Comparison of ENCODE assay signal across 1 cellular context in the genomic region with DNA sequence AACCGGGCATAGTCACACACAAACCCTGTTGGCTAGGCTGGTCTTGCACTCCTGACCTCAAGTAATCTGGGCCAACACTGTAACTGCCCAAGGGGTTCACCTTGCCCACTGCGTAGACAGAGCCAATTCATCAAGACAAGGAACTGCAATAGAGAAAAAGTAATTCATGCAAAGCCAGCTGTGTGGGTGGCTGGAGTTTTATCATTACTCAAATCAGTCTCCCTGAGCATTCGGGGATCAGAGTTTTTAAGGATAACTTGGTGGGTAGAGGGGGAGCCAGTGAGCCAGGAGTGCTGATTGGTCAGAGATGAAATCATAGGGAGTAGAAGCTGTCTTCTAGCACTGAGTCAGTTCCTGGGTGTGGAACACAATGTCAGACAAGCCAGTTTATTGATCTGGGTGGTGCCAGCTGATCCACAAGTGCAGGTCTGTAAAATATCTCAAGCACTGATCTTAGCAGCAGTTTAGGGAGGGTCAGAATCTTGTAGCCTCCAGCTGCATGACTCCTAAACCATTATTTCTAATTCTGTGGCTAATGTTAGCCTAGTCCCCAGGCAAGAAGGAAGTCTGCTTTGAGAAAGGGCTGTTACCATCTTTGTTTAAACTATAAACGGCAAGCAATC.
TF ChIP-seq lines count a peak whose summit lies in the region.

No MANE protein-coding gene starts in this region.

TF ChIP-seq in K562, 482 proteins besides CTCF, POLR2A, EP300 and RAD21 (continued from another document):
- TF ChIP-seq, protein P1, sequence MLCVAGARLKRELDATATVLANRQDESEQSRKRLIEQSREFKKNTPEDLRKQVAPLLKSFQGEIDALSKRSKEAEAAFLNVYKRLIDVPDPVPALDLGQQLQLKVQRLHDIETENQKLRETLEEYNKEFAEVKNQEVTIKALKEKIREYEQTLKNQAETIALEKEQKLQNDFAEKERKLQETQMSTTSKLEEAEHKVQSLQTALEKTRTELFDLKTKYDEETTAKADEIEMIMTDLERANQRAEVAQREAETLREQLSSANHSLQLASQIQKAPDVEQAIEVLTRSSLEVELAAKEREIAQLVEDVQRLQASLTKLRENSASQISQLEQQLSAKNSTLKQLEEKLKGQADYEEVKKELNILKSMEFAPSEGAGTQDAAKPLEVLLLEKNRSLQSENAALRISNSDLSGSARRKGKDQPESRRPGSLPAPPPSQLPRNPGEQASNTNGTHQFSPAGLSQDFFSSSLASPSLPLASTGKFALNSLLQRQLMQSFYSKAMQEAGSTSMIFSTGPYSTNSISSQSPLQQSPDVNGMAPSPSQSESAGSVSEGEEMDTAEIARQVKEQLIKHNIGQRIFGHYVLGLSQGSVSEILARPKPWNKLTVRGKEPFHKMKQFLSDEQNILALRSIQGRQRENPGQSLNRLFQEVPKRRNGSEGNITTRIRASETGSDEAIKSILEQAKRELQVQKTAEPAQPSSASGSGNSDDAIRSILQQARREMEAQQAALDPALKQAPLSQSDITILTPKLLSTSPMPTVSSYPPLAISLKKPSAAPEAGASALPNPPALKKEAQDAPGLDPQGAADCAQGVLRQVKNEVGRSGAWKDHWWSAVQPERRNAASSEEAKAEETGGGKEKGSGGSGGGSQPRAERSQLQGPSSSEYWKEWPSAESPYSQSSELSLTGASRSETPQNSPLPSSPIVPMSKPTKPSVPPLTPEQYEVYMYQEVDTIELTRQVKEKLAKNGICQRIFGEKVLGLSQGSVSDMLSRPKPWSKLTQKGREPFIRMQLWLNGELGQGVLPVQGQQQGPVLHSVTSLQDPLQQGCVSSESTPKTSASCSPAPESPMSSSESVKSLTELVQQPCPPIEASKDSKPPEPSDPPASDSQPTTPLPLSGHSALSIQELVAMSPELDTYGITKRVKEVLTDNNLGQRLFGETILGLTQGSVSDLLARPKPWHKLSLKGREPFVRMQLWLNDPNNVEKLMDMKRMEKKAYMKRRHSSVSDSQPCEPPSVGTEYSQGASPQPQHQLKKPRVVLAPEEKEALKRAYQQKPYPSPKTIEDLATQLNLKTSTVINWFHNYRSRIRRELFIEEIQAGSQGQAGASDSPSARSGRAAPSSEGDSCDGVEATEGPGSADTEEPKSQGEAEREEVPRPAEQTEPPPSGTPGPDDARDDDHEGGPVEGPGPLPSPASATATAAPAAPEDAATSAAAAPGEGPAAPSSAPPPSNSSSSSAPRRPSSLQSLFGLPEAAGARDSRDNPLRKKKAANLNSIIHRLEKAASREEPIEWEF (CRISPR knock-in tag; IDR thresholded peaks at IDR 0.05) = peak; percentile 76; the same call in 1 of the 2 replicates
- no peak for TF ChIP-seq RBM34 (IDR thresholded peaks at IDR 0.05; ENCODE audit: borderline replicate concordance, insufficient read depth, low read length)
- TF ChIP-seq, protein P2, sequence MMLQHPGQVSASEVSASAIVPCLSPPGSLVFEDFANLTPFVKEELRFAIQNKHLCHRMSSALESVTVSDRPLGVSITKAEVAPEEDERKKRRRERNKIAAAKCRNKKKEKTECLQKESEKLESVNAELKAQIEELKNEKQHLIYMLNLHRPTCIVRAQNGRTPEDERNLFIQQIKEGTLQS (IDR thresholded peaks at IDR 0.05) = peak; percentile 33; the same call in 1 of the 2 replicates
- TF ChIP-seq, protein P2 (CRISPR knock-in tag; conservative IDR thresholded peaks at IDR 0.05) = no peak
- 0 out of 2 replicates have a peak, but pooled peaks have one; percentile 24 for TF ChIP-seq TCF3 (CRISPR knock-in tag; IDR thresholded peaks at IDR 0.05)
- no peak for TF ChIP-seq NR2C1 (IDR thresholded peaks at IDR 0.05)
- 0 out of 2 replicates have a peak, but pooled peaks have one; percentile 12 for TF ChIP-seq NR2C1 (tag; IDR thresholded peaks at IDR 0.05)
- TF ChIP-seq RBFOX2 (IDR thresholded peaks at IDR 0.05; ENCODE audit: low read depth, low read length) = no peak
- TF ChIP-seq HEY1 (CRISPR knock-in tag; IDR thresholded peaks at IDR 0.05; ENCODE audit: borderline replicate concordance) = no peak
- TF ChIP-seq DPF2 (IDR thresholded peaks at IDR 0.05) = peak; percentile 77
- TF ChIP-seq, protein P3, sequence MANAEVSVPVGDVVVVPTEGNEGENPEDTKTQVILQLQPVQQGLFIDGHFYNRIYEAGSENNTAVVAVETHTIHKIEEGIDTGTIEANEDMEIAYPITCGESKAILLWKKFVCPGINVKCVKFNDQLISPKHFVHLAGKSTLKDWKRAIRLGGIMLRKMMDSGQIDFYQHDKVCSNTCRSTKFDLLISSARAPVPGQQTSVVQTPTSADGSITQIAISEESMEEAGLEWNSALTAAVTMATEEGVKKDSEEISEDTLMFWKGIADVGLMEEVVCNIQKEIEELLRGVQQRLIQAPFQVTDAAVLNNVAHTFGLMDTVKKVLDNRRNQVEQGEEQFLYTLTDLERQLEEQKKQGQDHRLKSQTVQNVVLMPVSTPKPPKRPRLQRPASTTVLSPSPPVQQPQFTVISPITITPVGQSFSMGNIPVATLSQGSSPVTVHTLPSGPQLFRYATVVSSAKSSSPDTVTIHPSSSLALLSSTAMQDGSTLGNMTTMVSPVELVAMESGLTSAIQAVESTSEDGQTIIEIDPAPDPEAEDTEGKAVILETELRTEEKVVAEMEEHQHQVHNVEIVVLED (CRISPR knock-in tag; IDR thresholded peaks at IDR 0.05) = no peak
- TF ChIP-seq MBD2 (IDR thresholded peaks at IDR 0.05; ENCODE audit: borderline replicate concordance, low read depth) = no peak
- TF ChIP-seq CBFA2T3 (IDR thresholded peaks at IDR 0.05) = peak; percentile 41
- peak; percentile 11; the same call in 1 of the 2 replicates for TF ChIP-seq ESRRA (IDR thresholded peaks at IDR 0.05; ENCODE audit: borderline replicate concordance, low read depth)
- TF ChIP-seq CREM (IDR thresholded peaks at IDR 0.05; ENCODE audit: low read depth) = 0 out of 2 replicates have a peak, but pooled peaks have one; percentile 29
- no peak for TF ChIP-seq BRF1 (IDR thresholded peaks at IDR 0.05; ENCODE audit: borderline replicate concordance, extremely low read depth, insufficient read length)
- TF ChIP-seq, protein P4, sequence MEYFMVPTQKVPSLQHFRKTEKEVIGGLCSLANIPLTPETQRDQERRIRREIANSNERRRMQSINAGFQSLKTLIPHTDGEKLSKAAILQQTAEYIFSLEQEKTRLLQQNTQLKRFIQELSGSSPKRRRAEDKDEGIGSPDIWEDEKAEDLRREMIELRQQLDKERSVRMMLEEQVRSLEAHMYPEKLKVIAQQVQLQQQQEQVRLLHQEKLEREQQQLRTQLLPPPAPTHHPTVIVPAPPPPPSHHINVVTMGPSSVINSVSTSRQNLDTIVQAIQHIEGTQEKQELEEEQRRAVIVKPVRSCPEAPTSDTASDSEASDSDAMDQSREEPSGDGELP (CRISPR knock-in tag; IDR thresholded peaks at IDR 0.05; ENCODE audit: borderline replicate concordance) = peak; percentile 84
- TF ChIP-seq SRF (CRISPR knock-in tag; IDR thresholded peaks at IDR 0.05) = 0 out of 4 replicates have a peak, but pooled peaks of 1 of the 2 experiments have one; percentile 17
- peak; percentile 85 for TF ChIP-seq ATF7 (IDR thresholded peaks at IDR 0.05)
- TF ChIP-seq TCF7L2 (IDR thresholded peaks at IDR 0.05; ENCODE audit: low read depth, low read length) = no peak
- TF ChIP-seq, protein P5, sequence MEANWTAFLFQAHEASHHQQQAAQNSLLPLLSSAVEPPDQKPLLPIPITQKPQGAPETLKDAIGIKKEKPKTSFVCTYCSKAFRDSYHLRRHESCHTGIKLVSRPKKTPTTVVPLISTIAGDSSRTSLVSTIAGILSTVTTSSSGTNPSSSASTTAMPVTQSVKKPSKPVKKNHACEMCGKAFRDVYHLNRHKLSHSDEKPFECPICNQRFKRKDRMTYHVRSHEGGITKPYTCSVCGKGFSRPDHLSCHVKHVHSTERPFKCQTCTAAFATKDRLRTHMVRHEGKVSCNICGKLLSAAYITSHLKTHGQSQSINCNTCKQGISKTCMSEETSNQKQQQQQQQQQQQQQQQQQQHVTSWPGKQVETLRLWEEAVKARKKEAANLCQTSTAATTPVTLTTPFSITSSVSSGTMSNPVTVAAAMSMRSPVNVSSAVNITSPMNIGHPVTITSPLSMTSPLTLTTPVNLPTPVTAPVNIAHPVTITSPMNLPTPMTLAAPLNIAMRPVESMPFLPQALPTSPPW (CRISPR knock-in tag; IDR thresholded peaks at IDR 0.05) = peak; percentile 46; the same call in 1 of the 2 replicates
- no peak for TF ChIP-seq SMC3 (conservative IDR thresholded peaks at IDR 0.05; ENCODE audit: insufficient read depth, low read depth, low read length)
